In genomic region chr10:43044444-43045245, GRCh38 we compare ENCODE assay signal across 13 cellular contexts. TPM values are rescaled to one million over a fixed set of nuclear protein-coding genes. Genes with fewer than 3 reads are reported as not detected.
A peak's percentile ranks its signal among the peaks of the same experiment; 100 is the strongest.
DNase-seq lines count a peak whose midpoint lies in the region; TF ChIP-seq lines count a peak whose summit lies in the region.
"Had no signal": no experiment of that assay in that cellular context is flagged by ENCODE, and none has a peak within 500 bp of the region (broad histone marks: within the 10 kb centered on the region; RNA-seq: fewer than 3 reads in every experiment).

No MANE protein-coding gene starts in this region.

- H3K27me3 ChIP-seq in H9 (ENCODE audit: insufficient read depth, low read length), result no peaks in the 10 kb centered on the region

- no peak overlapping the region for H2AK5ac ChIP-seq in H9 (ENCODE audit: insufficient read length, low read length)

- no peak overlapping the region for H2BK5ac ChIP-seq in H9 (ENCODE audit: insufficient read length, low read length)

- H3K27me3 Mint-ChIP-seq in H9 (ENCODE audit: low read depth), result peaks cover 6% of the 10 kb centered on the region
- no peaks in the 10 kb centered on the region for H3K27me3 Mint-ChIP-seq in chondrocyte (ENCODE audit: low read depth)
- H3K27me3 Mint-ChIP-seq in neural crest cell (ENCODE audit: low read depth), result no peaks in the 10 kb centered on the region
- no peaks in the 10 kb centered on the region for H3K27me3 Mint-ChIP-seq in activated CD4-positive, alpha-beta T cell treated with anti-CD3 and anti-CD28 coated beads, Interleukin-2, amount 10 ng/mL, durations not matched to agents 24 days and 14 days
- H3K27me3 Mint-ChIP-seq: activated naive CD8-positive, alpha-beta T cell had no signal

- no peak overlapping the region for H3K9ac ChIP-seq in H9 (ENCODE audit: extremely low read depth, insufficient read length, low read length)

- H4K5ac ChIP-seq in H9 (ENCODE audit: insufficient read length, low read depth, low read length), result no peak overlapping the region

- no peak overlapping the region for H4K91ac ChIP-seq in H9 (ENCODE audit: insufficient read length, low read depth, low read length)

- H3K23ac ChIP-seq in H9 (ENCODE audit: insufficient read length, low read depth, low read length), result no peak overlapping the region

- no peaks in the 10 kb centered on the region for H3K9me3 ChIP-seq in H9 (ENCODE audit: control insufficient read depth, low read depth, low read length)
- H3K9me3 ChIP-seq: psoas muscle, suprapubic skin had no signal

- no peaks in the 10 kb centered on the region for H3K4me1 ChIP-seq in H9 (ENCODE audit: insufficient read depth, low read length)
- H3K4me1 ChIP-seq: psoas muscle, suprapubic skin had no signal

- H3K4me2 ChIP-seq in H9 (ENCODE audit: insufficient read depth, insufficient read length, low read length), result no peak overlapping the region

- H3K56ac ChIP-seq in H9 (ENCODE audit: insufficient read length, low read depth, low read length), result no peak overlapping the region

- no peaks in the 10 kb centered on the region for H3K23me2 ChIP-seq in H9 (ENCODE audit: insufficient read length, low read depth, low read length, poor library complexity, severe bottlenecking)

- H3K9me3 Mint-ChIP-seq in H9, result no peaks in the 10 kb centered on the region; a peak in 1 of 5 replicates
- no peaks in the 10 kb centered on the region for H3K9me3 Mint-ChIP-seq in chondrocyte (ENCODE audit: low read depth)
- H3K9me3 Mint-ChIP-seq in neural crest cell, result no peaks in the 10 kb centered on the region
- H3K9me3 Mint-ChIP-seq in activated CD4-positive, alpha-beta T cell treated with anti-CD3 and anti-CD28 coated beads, Interleukin-2, amount 10 ng/mL, durations not matched to agents 24 days and 14 days, result no peaks in the 10 kb centered on the region
- H3K9me3 Mint-ChIP-seq: CD14-positive monocyte; central memory CD8-positive, alpha-beta T cell had no signal

- H2BK15ac ChIP-seq in H9 (ENCODE audit: low read depth, low read length), result no peak overlapping the region

- peak overlapping the region; percentile 30; the same call in 1 of the 2 replicates for H3K14ac ChIP-seq in H9 (ENCODE audit: insufficient read depth, low read length)

- no peak overlapping the region for H3K18ac ChIP-seq in H9 (ENCODE audit: insufficient read length, low read depth, low read length)

- no peak overlapping the region for H2BK12ac ChIP-seq in H9 (ENCODE audit: insufficient read length, low read depth, low read length)

- H4K20me1 ChIP-seq in H9 (ENCODE audit: control insufficient read depth, insufficient read depth, insufficient read length), result no peaks in the 10 kb centered on the region

- no peak overlapping the region for H2BK20ac ChIP-seq in H9 (ENCODE audit: low read depth, low read length, poor library complexity, severe bottlenecking)

- no peak overlapping the region for H4K8ac ChIP-seq in H9 (replicated peaks; ENCODE audit: insufficient read length, low read depth, low read length)

- intact Hi-C loops in activated CD4-positive, alpha-beta T cell treated with anti-CD3 and anti-CD28 coated beads, Interleukin-2, amount 10 ng/mL, durations not matched to agents 24 days and 14 days (cut with micrococcal nuclease), result no loop called here

- no peak overlapping the region for H3K4ac ChIP-seq in H9 (ENCODE audit: low read depth, low read length)

- H2BK120ac ChIP-seq in H9 (ENCODE audit: low read depth, low read length, poor library complexity, severe bottlenecking), result no peak overlapping the region

- no peaks in the 10 kb centered on the region for H3K79me2 ChIP-seq in H9 (ENCODE audit: insufficient read depth, low read length)

- peaks cover 21 to 22% of the 10 kb centered on the region in 2 experiments for H3K4me1 Mint-ChIP-seq in H9
- peaks cover 10% of the 10 kb centered on the region for H3K4me1 Mint-ChIP-seq in chondrocyte (ENCODE audit: low read depth)
- H3K4me1 Mint-ChIP-seq in neural crest cell, result peaks cover 7% of the 10 kb centered on the region
- H3K4me1 Mint-ChIP-seq in activated CD4-positive, alpha-beta T cell treated with anti-CD3 and anti-CD28 coated beads, Interleukin-2, amount 10 ng/mL, durations not matched to agents 24 days and 14 days, result no peaks in the 10 kb centered on the region
- H3K4me1 Mint-ChIP-seq: CD14-positive monocyte; central memory CD8-positive, alpha-beta T cell had no signal

- no peak overlapping the region for H3K27ac ChIP-seq in H9 (ENCODE audit: insufficient read length, low read depth, low read length)
- H3K27ac ChIP-seq: psoas muscle, suprapubic skin had no signal

- no peak overlapping the region for H3T11ph ChIP-seq in H9 (ENCODE audit: low read length)

- H3K4me3 Mint-ChIP-seq in H9 (no peak overlapping the region; a peak in 1 of 5 replicates), chondrocyte (ENCODE audit: unreplicated experiment) (no peak overlapping the region), neural crest cell (no peak overlapping the region)
- no peak overlapping the region for H3K4me3 Mint-ChIP-seq in activated CD4-positive, alpha-beta T cell treated with anti-CD3 and anti-CD28 coated beads, Interleukin-2, amount 10 ng/mL, durations not matched to agents 24 days and 14 days
- H3K4me3 Mint-ChIP-seq: activated naive CD8-positive, alpha-beta T cell; CD14-positive monocyte; central memory CD8-positive, alpha-beta T cell had no signal

- H2AFZ ChIP-seq in H9 (ENCODE audit: low read length), result no peak overlapping the region

- no peaks in the 10 kb centered on the region for H3K79me1 ChIP-seq in H9 (ENCODE audit: insufficient read depth, low read depth, low read length, poor library complexity, severe bottlenecking)

- DNase-seq in COLO668 (lab: John Stamatoyannopoulos, UW; ENCODE audit: unreplicated experiment) (peak; percentile 69), H9 (peak; percentile 28), chondrocyte (ENCODE audit: low spot score) (peak; percentile 74), neural crest cell (ENCODE audit: low read depth, low spot score) (no peak), LoVo (ENCODE audit: low spot score) (no peak), NK-92 (lab: John Stamatoyannopoulos, UW; ENCODE audit: unreplicated experiment) (no peak), NOMO-1 (lab: John Stamatoyannopoulos, UW; ENCODE audit: unreplicated experiment in 2 of 2) (no peak)
- no peak for DNase-seq in activated CD4-positive, alpha-beta T cell treated with anti-CD3 and anti-CD28 coated beads, Interleukin-2, amount 10 ng/mL, durations not matched to agents 24 days and 14 days
- DNase-seq: psoas muscle had no signal

- H3K36me3 Mint-ChIP-seq in H9 (ENCODE audit: insufficient read depth in 1 of 3, low read depth in 3 of 3) (no peaks in the 10 kb centered on the region), chondrocyte (ENCODE audit: low read depth) (no peaks in the 10 kb centered on the region), neural crest cell (ENCODE audit: low read depth) (no peaks in the 10 kb centered on the region)
- no peaks in the 10 kb centered on the region for H3K36me3 Mint-ChIP-seq in activated CD4-positive, alpha-beta T cell treated with anti-CD3 and anti-CD28 coated beads, Interleukin-2, amount 10 ng/mL, durations not matched to agents 24 days and 14 days (ENCODE audit: low read depth)
- H3K36me3 Mint-ChIP-seq: activated naive CD8-positive, alpha-beta T cell; CD14-positive monocyte had no signal

- peak overlapping the region in 1 of 3 experiments; percentile 53; a peak in 2 of 7 replicates for H3K27ac Mint-ChIP-seq in H9
- H3K27ac Mint-ChIP-seq in chondrocyte (ENCODE audit: unreplicated experiment), result no peak overlapping the region
- H3K27ac Mint-ChIP-seq in neural crest cell (ENCODE audit: unreplicated experiment), result peak overlapping the region; percentile 88
- H3K27ac Mint-ChIP-seq in activated CD4-positive, alpha-beta T cell treated with anti-CD3 and anti-CD28 coated beads, Interleukin-2, amount 10 ng/mL, durations not matched to agents 24 days and 14 days, result no peak overlapping the region
- H3K27ac Mint-ChIP-seq: activated naive CD8-positive, alpha-beta T cell had no signal

- TF ChIP-seq CTCF in H9 (conservative IDR thresholded peaks at IDR 0.05) (no peak), chondrocyte (IDR thresholded peaks at IDR 0.05) (no peak), neural crest cell (conservative IDR thresholded peaks at IDR 0.05) (no peak)

- no CpG with 5 or more reads among the region's 15 CpGs for WGBS in H9 (ENCODE audit: extremely low coverage, insufficient read length, low lambda C conversion rate)

RNA-seq across cellular contexts. Expression of gene RET, which starts 32.2 kb away (rescaled TPM):
- total RNA-seq in H9 (2021) (11.2 and 12.2 TPM in 2 replicates), chondrocyte (0.12 to 0.18 TPM in 2 of 3 replicates, not detected in the other), neural crest cell (1.6 and 2.5 TPM in 2 replicates)
- 0.12 and 0.62 TPM in 2 replicates for total RNA-seq in activated CD4-positive, alpha-beta T cell treated with anti-CD3 and anti-CD28 coated beads, Interleukin-2, amount 10 ng/mL, durations not matched to agents 24 days and 14 days

Comparison
In these comparisons a context has a peak if more than half of its experiments do, and no peak if none do; other contexts are left out.
1. DNase-seq: peak in COLO668 (single experiment), H9 (single experiment) and chondrocyte (single experiment); none in neural crest cell (single experiment), LoVo (single experiment), NK-92 (single experiment), activated CD4-positive, alpha-beta T cell treated with anti-CD3 and anti-CD28 coated beads, Interleukin-2, amount 10 ng/mL, durations not matched to agents 24 days and 14 days (single experiment) and NOMO-1 (0 of 2).